Comparison of ENCODE assay signal across 13 cellular contexts in genomic region chrX:132837126-132837525, GRCh38.
DNase-seq lines count a peak whose midpoint lies in the region; ATAC-seq and TF ChIP-seq lines count a peak whose summit lies in the region.
"Had no signal": no experiment of that assay in that cellular context is flagged by ENCODE, and none has a peak within 500 bp of the region (broad histone marks: within the 10 kb centered on the region; RNA-seq: fewer than 3 reads in every experiment).

No MANE protein-coding gene starts in this region.

- H3K4me3 Mint-ChIP-seq in osteocyte (ENCODE audit: unreplicated experiment) (no peak overlapping the region), immature natural killer cell (no peak overlapping the region)
- H3K4me3 Mint-ChIP-seq: CD14-positive monocyte had no signal

- TF ChIP-seq CTCF in fibroblast of the aortic adventitia (IDR thresholded peaks at IDR 0.05; ENCODE audit: insufficient read depth, low read length) (no peak), osteocyte (IDR thresholded peaks at IDR 0.05) (no peak)

- ATAC-seq in HG02623 (IDR thresholded peaks at IDR 0.05; ENCODE audit: unreplicated experiment): no peak
- ATAC-seq: heart left ventricle had no signal

- H3K36me3 Mint-ChIP-seq in osteocyte (ENCODE audit: unreplicated experiment) (no peaks in the 10 kb centered on the region), immature natural killer cell (no peaks in the 10 kb centered on the region)
- H3K36me3 Mint-ChIP-seq: CD14-positive monocyte had no signal

- H3K4me3 ChIP-seq in fibroblast of the aortic adventitia (ENCODE audit: low read depth, low read length): no peak overlapping the region
- H3K4me3 ChIP-seq: heart left ventricle had no signal

- H3K27ac Mint-ChIP-seq in osteocyte (ENCODE audit: unreplicated experiment) (peak overlapping the region; percentile 27), immature natural killer cell (no peak overlapping the region)
- H3K27ac Mint-ChIP-seq: CD14-positive monocyte had no signal

- H3K27me3 Mint-ChIP-seq in osteocyte (ENCODE audit: unreplicated experiment) (no peaks in the 10 kb centered on the region), immature natural killer cell (ENCODE audit: low read depth in 3 of 3) (peaks cover 0 to 14% (median 6%) of the 10 kb centered on the region in 3 donors)

- DNase-seq in H4 (ENCODE audit: low spot score) (peak; percentile 82), SW480 (ENCODE audit: low spot score) (peak; percentile 62), fibroblast of the aortic adventitia (ENCODE audit: low read depth) (peak; percentile 1), osteocyte (ENCODE audit: extremely low spot score, unreplicated experiment) (no peak), SHP77 treated with DMSO at 0.1 percent for 48 hours (lab: John Stamatoyannopoulos, UW) (no peak), HUDEP-2 (lab: John Stamatoyannopoulos, UW; ENCODE audit: unreplicated experiment in 76 of 76) (no peak), immature natural killer cell (no peak)
- DNase-seq: activated CD8-positive, alpha-beta memory T cell treated with anti-CD3 and anti-CD28 coated beads for 24 hours; activated naive CD4-positive, alpha-beta T cell treated with anti-CD3 and anti-CD28 coated beads, Interleukin-2, amount 50 U/mL, for 16 hours; heart left ventricle; stimulated activated CD4-positive, alpha-beta T cell treated with anti-CD3 and anti-CD28 coated beads, Interleukin-4, amount 100 ng/mL, for 4 hours had no signal

- H3K9me3 Mint-ChIP-seq in osteocyte (ENCODE audit: unreplicated experiment): no peaks in the 10 kb centered on the region
- H3K9me3 Mint-ChIP-seq in immature natural killer cell: no peaks in the 10 kb centered on the region
- H3K9me3 Mint-ChIP-seq: CD14-positive monocyte had no signal

- peaks cover 19% of the 10 kb centered on the region for H3K4me1 Mint-ChIP-seq in osteocyte (ENCODE audit: unreplicated experiment)
- H3K4me1 Mint-ChIP-seq in immature natural killer cell: no peaks in the 10 kb centered on the region
- H3K4me1 Mint-ChIP-seq: CD14-positive monocyte had no signal

Comparison
In these comparisons a context has a peak if more than half of its experiments do, and no peak if none do; other contexts are left out.
1. DNase-seq: peak in H4 (single experiment), SW480 (single experiment) and fibroblast of the aortic adventitia (single experiment); none in osteocyte (single experiment), SHP77 treated with DMSO at 0.1 percent for 48 hours (single experiment), HUDEP-2 (0 of 76) and immature natural killer cell (0 of 3).